ENCODE assay signal across 10 cellular contexts in the genomic region with DNA sequence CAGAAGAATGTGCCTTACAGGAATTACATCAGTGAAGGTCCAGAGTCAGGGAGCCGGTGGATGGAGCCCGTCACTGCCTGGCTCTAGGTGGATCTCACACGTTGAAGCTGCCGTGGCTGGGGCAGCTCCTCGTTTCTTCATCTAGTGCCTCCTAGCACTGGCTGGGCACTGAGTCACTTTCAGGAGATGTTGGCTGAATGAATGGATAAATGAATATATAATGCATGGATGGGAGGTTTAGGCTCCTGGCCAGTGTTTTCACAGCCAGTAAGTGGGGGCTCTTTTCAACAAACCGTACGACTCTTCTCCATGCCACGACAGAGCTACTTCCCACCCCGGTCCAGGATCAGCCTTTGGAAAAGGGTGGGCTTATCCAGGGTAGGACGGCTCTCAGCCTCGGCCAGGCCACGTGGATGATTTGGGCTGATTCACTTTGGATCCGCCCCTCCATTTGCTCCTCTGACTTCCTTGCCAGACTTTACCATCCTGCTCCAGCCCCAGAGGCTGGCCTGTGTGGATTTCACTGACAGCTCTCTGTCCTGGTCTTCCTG. TPM values are rescaled to one million over a fixed set of nuclear protein-coding genes. Genes with fewer than 3 reads are reported as not detected.
DNase-seq lines count a peak whose midpoint lies in the region; ATAC-seq, FAIRE-seq and TF ChIP-seq lines count a peak whose summit lies in the region.
"Had no signal": no experiment of that assay in that cellular context is flagged by ENCODE, and none has a peak within 500 bp of the region (broad histone marks: within the 10 kb centered on the region; RNA-seq: fewer than 3 reads in every experiment).

No MANE protein-coding gene starts in this region.

- TF ChIP-seq EP300 in A549 (IDR thresholded peaks at IDR 0.05) = no peak

- H3K27ac Mint-ChIP-seq in central memory CD8-positive, alpha-beta T cell (ENCODE audit: low read depth) = no peak overlapping the region

- WGBS in A549 (ENCODE audit: missing lambda C conversion rate) = 91% methylated on average over 13 of the region's 13 CpGs

- no peak for TF ChIP-seq POLR2A in A549 (IDR thresholded peaks at IDR 0.05; ENCODE audit: low read length)

- DNase-seq in A549 (ENCODE audit: low read depth in 1 of 2, low spot score in 1 of 2) = no peak
- peak; percentile 58 for DNase-seq in HS-5 (ENCODE audit: low read depth)
- DNase-seq in central memory CD8-positive, alpha-beta T cell (ENCODE audit: low spot score in 2 of 2) = no peak
- DNase-seq in lung microvascular endothelial cell (ENCODE audit: low read depth in 2 of 2) = peak; percentile 71 to 87
- DNase-seq in AML-193 (lab: John Stamatoyannopoulos, UW) = no peak
- DNase-seq in activated CD8-positive, alpha-beta memory T cell treated with anti-CD3 and anti-CD28 coated beads for 24 hours = no peak
- no peak for DNase-seq in mucosa of descending colon
- DNase-seq: H7, NCI-H1105 had no signal

- H3K27me3 Mint-ChIP-seq in central memory CD8-positive, alpha-beta T cell = peaks cover 85% of the 10 kb centered on the region

- H3K27ac ChIP-seq in A549 = peak overlapping the region in 1 of 2 experiments; percentile 95; a peak in 3 of 6 replicates

- TF ChIP-seq CTCF in A549 (IDR thresholded peaks at IDR 0.05) (no peak), mucosa of descending colon (IDR thresholded peaks at IDR 0.05) (no peak)

- ATAC-seq in A549 (no peak), GM21423 (IDR thresholded peaks at IDR 0.05; ENCODE audit: unreplicated experiment) (no peak), mucosa of descending colon (no peak)
- no peak for ATAC-seq in central memory CD8-positive, alpha-beta T cell (replicated peaks; ENCODE audit: extremely low read depth, poor library complexity, severe bottlenecking)

- CTCF ChIA-PET in A549 (lab: Yijun Ruan, JAX) = interaction anchor here (0.8 to 2.3 kb wide), 3 partner anchors 18 to 242 kb away, joined by 4 to 9 read pairs (median 6); no protein-coding TSS in a partner anchor

- H3K4me1 ChIP-seq in A549 (peaks cover 25% of the 10 kb centered on the region), mucosa of descending colon (ENCODE audit: low read depth) (peaks cover 7% of the 10 kb centered on the region)

- no peak overlapping the region for H3K4me3 ChIP-seq in A549
- H3K4me3 ChIP-seq in mucosa of descending colon = no peak overlapping the region

- POLR2A ChIA-PET in A549 (lab: Yijun Ruan, JAX) = no interaction called here

- no peaks in the 10 kb centered on the region for H3K9me3 ChIP-seq in A549
- no peaks in the 10 kb centered on the region for H3K9me3 ChIP-seq in mucosa of descending colon

- peaks cover 7% of the 10 kb centered on the region for H3K4me1 Mint-ChIP-seq in central memory CD8-positive, alpha-beta T cell

- TF ChIP-seq RAD21 in A549 (conservative IDR thresholded peaks at IDR 0.05 in 1 of 2, IDR thresholded peaks at IDR 0.05 in 1 of 2) = no peak

- no peak for FAIRE-seq in A549 (lab: Jason Lieb, UNC)

- H3K36me3 ChIP-seq in mucosa of descending colon (ENCODE audit: low read depth) = no peaks in the 10 kb centered on the region

- H3K4me3 Mint-ChIP-seq in central memory CD8-positive, alpha-beta T cell = peak overlapping the region; percentile 88

- intact Hi-C loops in mucosa of descending colon (cut with DNase I, micrococcal nuclease) = no loop called here

- peak overlapping the region; percentile 91; the same call in 2 of the 3 replicates for H3K4me2 ChIP-seq in A549

- H3K9me3 Mint-ChIP-seq in central memory CD8-positive, alpha-beta T cell = no peaks in the 10 kb centered on the region

- H3K36me3 Mint-ChIP-seq in central memory CD8-positive, alpha-beta T cell (ENCODE audit: insufficient read depth) = peaks cover 2% of the 10 kb centered on the region

TF ChIP-seq in A549, 52 proteins besides CTCF, POLR2A, EP300 and RAD21:
- TF ChIP-seq HOXA7 (CRISPR knock-in tag; IDR thresholded peaks at IDR 0.05) (no peak), HES2 (IDR thresholded peaks at IDR 0.05) (no peak), MAFK (IDR thresholded peaks at IDR 0.05; ENCODE audit: partially characterized antibody) (no peak), CHD4 (IDR thresholded peaks at IDR 0.05; ENCODE audit: borderline replicate concordance) (no peak), EHMT2 (IDR thresholded peaks at IDR 0.05; ENCODE audit: low read depth) (no peak), FOSB (CRISPR knock-in tag; IDR thresholded peaks at IDR 0.05) (no peak), POLR2AphosphoS2 (conservative IDR thresholded peaks at IDR 0.05; ENCODE audit: low read length) (no peak)
- TF ChIP-seq, protein P1, sequence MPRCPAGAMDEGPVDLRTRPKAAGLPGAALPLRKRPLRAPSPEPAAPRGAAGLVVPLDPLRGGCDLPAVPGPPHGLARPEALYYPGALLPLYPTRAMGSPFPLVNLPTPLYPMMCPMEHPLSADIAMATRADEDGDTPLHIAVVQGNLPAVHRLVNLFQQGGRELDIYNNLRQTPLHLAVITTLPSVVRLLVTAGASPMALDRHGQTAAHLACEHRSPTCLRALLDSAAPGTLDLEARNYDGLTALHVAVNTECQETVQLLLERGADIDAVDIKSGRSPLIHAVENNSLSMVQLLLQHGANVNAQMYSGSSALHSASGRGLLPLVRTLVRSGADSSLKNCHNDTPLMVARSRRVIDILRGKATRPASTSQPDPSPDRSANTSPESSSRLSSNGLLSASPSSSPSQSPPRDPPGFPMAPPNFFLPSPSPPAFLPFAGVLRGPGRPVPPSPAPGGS (IDR thresholded peaks at IDR 0.05) = no peak

RNA-seq across cellular contexts. Expression of gene SH3PXD2B, which starts 1.3 kb away (rescaled TPM):
- polyA plus RNA-seq in A549 (2011; rRNA removed) = 15.5 TPM in 2 replicates
- 6.9 and 9.8 TPM in 2 replicates for polyA plus RNA-seq in A549 (2012; cell fraction: cytosol; rRNA removed)
- 11.7 and 13.3 TPM in 2 replicates for polyA plus RNA-seq in A549 (2012; cell fraction: nucleus; rRNA removed)
- polyA plus RNA-seq in A549 (2017; fragmentation: RNase III; extraction: RNeasy Plus Mini Kit Qiagen cat#74134 plus additional on column Dnase treatment) = 12.4 to 15.4 TPM (median 15.1 TPM) in 3 replicates
- polyA minus RNA-seq in A549 (2011; rRNA and poly(A)+ RNA removed) = 20.4 and 21.2 TPM in 2 replicates
- 13.5 and 15.3 TPM in 2 replicates for total RNA-seq in lung microvascular endothelial cell
- total RNA-seq in mucosa of descending colon = 10 to 100 TPM in 2 of 3 donors, 1 to 10 TPM in 1; 5.4 to 28.7 (median 19.9) TPM

Comparison
In these comparisons a context has a peak if more than half of its experiments do, and no peak if none do; other contexts are left out.
1. DNase-seq: peak in HS-5 (single experiment) and lung microvascular endothelial cell (2 of 2); none in A549 (0 of 2), central memory CD8-positive, alpha-beta T cell (0 of 2), AML-193 (0 of 2), activated CD8-positive, alpha-beta memory T cell treated with anti-CD3 and anti-CD28 coated beads for 24 hours (single experiment) and mucosa of descending colon (0 of 3).